Comparison of ENCODE assay signal across 30 cellular contexts in the genomic region with DNA sequence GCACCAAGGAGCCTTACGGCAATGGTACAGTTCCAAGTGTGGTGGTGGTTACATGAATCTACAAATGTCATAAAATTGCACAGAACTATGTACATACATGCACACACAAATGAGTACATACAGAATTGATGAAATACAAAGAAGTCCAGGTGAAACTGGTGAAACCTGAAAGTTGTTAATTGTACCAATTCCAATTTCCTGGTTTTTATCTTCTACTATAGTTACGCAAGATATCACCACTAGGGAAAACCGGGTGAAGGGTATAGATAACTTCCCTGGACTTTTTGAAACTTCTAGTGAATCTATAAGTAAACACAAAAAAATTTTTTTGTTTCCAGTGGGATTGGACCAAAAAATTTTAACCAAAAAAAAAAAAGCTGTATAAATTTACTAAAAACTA. TPM values are rescaled to one million over a fixed set of nuclear protein-coding genes. Genes with fewer than 3 reads are reported as not detected.
DNase-seq lines count a peak whose midpoint lies in the region; ATAC-seq, FAIRE-seq and TF ChIP-seq lines count a peak whose summit lies in the region.
"Had no signal": no experiment of that assay in that cellular context is flagged by ENCODE, and none has a peak within 500 bp of the region (broad histone marks: within the 10 kb centered on the region; RNA-seq: fewer than 3 reads in every experiment).

No MANE protein-coding gene starts in this region.

- POLR2A ChIA-PET in A549 (lab: Yijun Ruan, JAX): no interaction called here
- POLR2A ChIA-PET in PC-3 (lab: Charles Lee; ENCODE audit: unreplicated experiment): no interaction called here
- POLR2A ChIA-PET in H1 (lab: Charles Lee; ENCODE audit: partially characterized antibody): no interaction called here

- H3K36me3 Mint-ChIP-seq in mesothelial cell of epicardium: no peaks in the 10 kb centered on the region
- H3K36me3 Mint-ChIP-seq: activated naive CD8-positive, alpha-beta T cell had no signal

- H3K27me3 ChIP-seq in PC-3 (ENCODE audit: low read length) (no peaks in the 10 kb centered on the region), H1 (replicated peaks in 1 of 4; ENCODE audit: control insufficient read depth in 3 of 4, extremely low read depth in 1 of 4, insufficient read depth in 3 of 4, low read length in 3 of 4) (no peaks in the 10 kb centered on the region)
- H3K27me3 ChIP-seq: ascending aorta, gastrocnemius medialis, MG63, ovary, testis had no signal

- H2BK12ac ChIP-seq in H1 (ENCODE audit: low read depth, low read length): no peak overlapping the region

- H3K23me2 ChIP-seq in H1 (ENCODE audit: low read depth, low read length): no peaks in the 10 kb centered on the region

- peaks cover 5% of the 10 kb centered on the region for H3F3A ChIP-seq in PC-3 (ENCODE audit: low read length, unreplicated experiment)

- 74% methylated on average over 3 of the region's 3 CpGs for WGBS in A549 (ENCODE audit: missing lambda C conversion rate)
- 93% methylated on average over 3 of the region's 3 CpGs; no CpG with 5 or more reads in 1 of the 2 experiments for WGBS in H1 (ENCODE audit: extremely low coverage in 1 of 2, insufficient coverage in 1 of 2, insufficient read length in 1 of 2, insufficient replicate concordance in 2 of 2, low coverage in 1 of 2, low lambda C conversion rate in 2 of 2, missing lambda C conversion rate in 1 of 2), 2 experiments

- no peak overlapping the region for H3K14ac ChIP-seq in H1 (ENCODE audit: insufficient read length)

- H4K5ac ChIP-seq in H1 (ENCODE audit: insufficient read length, low read depth, low read length): no peak overlapping the region

- H3K79me1 ChIP-seq in H1 (ENCODE audit: low read depth, low read length): no peaks in the 10 kb centered on the region

- TF ChIP-seq CTCF in A549 (IDR thresholded peaks at IDR 0.05) (no peak), PC-3 (conservative IDR thresholded peaks at IDR 0.05; ENCODE audit: low read depth, low read length) (no peak), H1 (IDR thresholded peaks at IDR 0.05; ENCODE audit: control extremely low read depth in 1 of 3, insufficient read depth in 1 of 3, low read depth in 1 of 3, low read length in 3 of 3) (no peak), mesothelial cell of epicardium (IDR thresholded peaks at IDR 0.05; ENCODE audit: unreplicated experiment) (peak; percentile 29)

- H3K4me1 ChIP-seq in A549 (peaks cover 38% of the 10 kb centered on the region), PC-3 (ENCODE audit: insufficient read depth, low read length) (peaks cover 25% of the 10 kb centered on the region), H1 (replicated peaks in 1 of 4; ENCODE audit: control insufficient read depth in 3 of 4, insufficient read depth in 4 of 4, low read length in 3 of 4) (no peaks in the 10 kb centered on the region)
- H3K4me1 ChIP-seq: ascending aorta had no signal

- H2BK20ac ChIP-seq in H1 (ENCODE audit: low read length): no peak overlapping the region

- no peak overlapping the region for H3K4me3 Mint-ChIP-seq in mesothelial cell of epicardium
- H3K4me3 Mint-ChIP-seq: activated naive CD8-positive, alpha-beta T cell; nephron progenitor cell; T-helper 2 cell treated with Interferon-gamma antibody and Interleukin-4, amounts not matched to agents 5 μg/mL and 100 μg/mL, for 36 hours had no signal

- H4K8ac ChIP-seq in H1 (ENCODE audit: extremely low read depth, insufficient read depth, low read length): no peak overlapping the region

- no peak for TF ChIP-seq POLR2A in A549 (IDR thresholded peaks at IDR 0.05; ENCODE audit: low read length)
- no peak for TF ChIP-seq POLR2A in H1 (IDR thresholded peaks at IDR 0.05; ENCODE audit: control extremely low read depth in 1 of 2, low read depth in 2 of 2, low read length in 2 of 2)

- TF ChIP-seq RAD21 in A549 (conservative IDR thresholded peaks at IDR 0.05 in 1 of 2, IDR thresholded peaks at IDR 0.05 in 1 of 2): no peak
- no peak for TF ChIP-seq RAD21 in H1 (IDR thresholded peaks at IDR 0.05 in 1 of 2, conservative IDR thresholded peaks at IDR 0.05 in 1 of 2; ENCODE audit: low read depth in 2 of 2, low read length in 2 of 2)

- peak overlapping the region; percentile 94 to 98 for H3K27ac ChIP-seq in A549
- no peak overlapping the region for H3K27ac ChIP-seq in PC-3 (ENCODE audit: low read length)
- H3K27ac ChIP-seq in H1 (ENCODE audit: low read depth, low read length): no peak overlapping the region
- H3K27ac ChIP-seq: ascending aorta, gastrocnemius medialis, ovary, testis had no signal

- H2BK5ac ChIP-seq in H1 (ENCODE audit: low read depth, low read length): no peak overlapping the region

- ATAC-seq in A549 (no peak), PC-3 (no peak), GM19023 (IDR thresholded peaks at IDR 0.05; ENCODE audit: unreplicated experiment) (no peak), GM18511 (IDR thresholded peaks at IDR 0.05; ENCODE audit: unreplicated experiment) (no peak)
- ATAC-seq: gastrocnemius medialis had no signal

- no peaks in the 10 kb centered on the region for H3K9me3 Mint-ChIP-seq in mesothelial cell of epicardium
- H3K9me3 Mint-ChIP-seq: nephron progenitor cell; T-helper 2 cell treated with Interferon-gamma antibody and Interleukin-4, amounts not matched to agents 5 μg/mL and 100 μg/mL, for 36 hours had no signal

- H3K23ac ChIP-seq in H1 (ENCODE audit: insufficient read length): no peak overlapping the region

- no peaks in the 10 kb centered on the region for H3K36me3 ChIP-seq in PC-3 (ENCODE audit: low read depth, low read length)
- no peaks in the 10 kb centered on the region for H3K36me3 ChIP-seq in H1 (ENCODE audit: control insufficient read depth in 2 of 4, insufficient read depth in 4 of 4, low read length in 3 of 4)
- H3K36me3 ChIP-seq: ascending aorta, gastrocnemius medialis, MG63, ovary had no signal

- H3K18ac ChIP-seq in H1 (ENCODE audit: extremely low read depth, low read length): no peak overlapping the region

- FAIRE-seq in A549 (lab: Jason Lieb, UNC): no peak
- no peak for FAIRE-seq in H1 (lab: Jason Lieb, UNC)
- FAIRE-seq: endometrium, urothelium cell line had no signal

- peaks cover 16% of the 10 kb centered on the region for H3K4me1 Mint-ChIP-seq in mesothelial cell of epicardium

- peak overlapping the region; percentile 46; the same call in 2 of the 3 replicates for H3K4me2 ChIP-seq in A549
- no peak overlapping the region for H3K4me2 ChIP-seq in PC-3 (ENCODE audit: low read length)
- H3K4me2 ChIP-seq in H1 (ENCODE audit: insufficient read depth in 1 of 2, low read depth in 2 of 2, low read length in 2 of 2): no peak overlapping the region

- no peaks in the 10 kb centered on the region for H3K27me3 Mint-ChIP-seq in mesothelial cell of epicardium (ENCODE audit: low read depth)
- H3K27me3 Mint-ChIP-seq: activated naive CD8-positive, alpha-beta T cell had no signal

- no peaks in the 10 kb centered on the region for H4K20me1 ChIP-seq in PC-3 (ENCODE audit: low read length)
- H4K20me1 ChIP-seq in H1 (replicated peaks in 1 of 2; ENCODE audit: control insufficient read depth in 1 of 2, insufficient read depth in 2 of 2, low read length in 2 of 2): no peaks in the 10 kb centered on the region

- H4K91ac ChIP-seq in H1 (replicated peaks; ENCODE audit: insufficient read length, low read length): no peak overlapping the region

- DNase-seq in A549 (ENCODE audit: low read depth in 1 of 2, low spot score in 1 of 2) (no peak), PC-3 (peak; percentile 30), H1 (ENCODE audit: low read depth in 1 of 2, low spot score in 2 of 2) (no peak), mesothelial cell of epicardium (ENCODE audit: low spot score in 2 of 2, unreplicated experiment in 2 of 2) (no peak)
- DNase-seq in stimulated activated CD4-positive, alpha-beta T cell treated with anti-CD3 and anti-CD28 coated beads, Interleukin-1b, Interleukin-23, amount 100 ng/mL, for 48 hours: no peak
- no peak for DNase-seq in activated CD4-positive, alpha-beta T cell treated with anti-CD3 and anti-CD28 coated beads for 4 hours
- DNase-seq: 8988T; activated effector memory CD4-positive, alpha-beta T cell treated with Interleukin-2 at 50 U/mL for 16 hours; central memory CD4-positive, alpha-beta T cell; dermis blood vessel endothelial cell; DND-41; gastrocnemius medialis; GF-D8; GOT3; KBM-7; NCI-H1105; NCI-H187 treated with DMSO at 0.1 percent for 48 hours; NCI-H2171; nephron progenitor cell; ovary; stimulated activated naive CD4-positive, alpha-beta T cell treated with Interleukin-2 at 50 U/mL for 16 hours; testis had no signal

- H2AK5ac ChIP-seq in H1 (ENCODE audit: low read depth, low read length): no peak overlapping the region

- CTCF ChIA-PET in A549 (lab: Yijun Ruan, JAX): interaction anchor here (1.5 to 1.8 kb wide), 2 partner anchors 29 to 300 kb away, joined by 4 to 5 read pairs; no protein-coding TSS in a partner anchor
- CTCF ChIA-PET in PC-3 (lab: Charles Lee): no interaction called here
- CTCF ChIA-PET in H1 (lab: Charles Lee; ENCODE audit: partially characterized antibody): interaction anchor here (0.6 to 2.0 kb wide), 3 partner anchors 15 to 279 kb away, joined by 3 to 5 read pairs (median 3); no protein-coding TSS in a partner anchor

- H3K9me3 ChIP-seq in A549 (no peaks in the 10 kb centered on the region), PC-3 (ENCODE audit: low read length) (no peaks in the 10 kb centered on the region), H1 (ENCODE audit: insufficient read depth in 2 of 2, low read depth in 1 of 2, low read length in 1 of 2) (no peaks in the 10 kb centered on the region)
- H3K9me3 ChIP-seq: ascending aorta, gastrocnemius medialis, MG63, ovary, testis had no signal

- no peaks in the 10 kb centered on the region for H3K79me2 ChIP-seq in PC-3 (ENCODE audit: low read length)
- no peaks in the 10 kb centered on the region for H3K79me2 ChIP-seq in H1 (ENCODE audit: control insufficient read depth in 1 of 2, insufficient read depth in 2 of 2, low read length in 2 of 2)

- H3K9ac ChIP-seq in PC-3 (ENCODE audit: low read length) (no peak overlapping the region), H1 (replicated peaks in 1 of 4; ENCODE audit: extremely low read depth in 1 of 4, low read depth in 3 of 4, low read length in 3 of 4) (no peak overlapping the region)

- H3K9me2 ChIP-seq in PC-3 (replicated peaks; ENCODE audit: low read length): no peaks in the 10 kb centered on the region

- no peak overlapping the region for H3K4ac ChIP-seq in H1 (replicated peaks; ENCODE audit: insufficient read length, low read depth, low read length)

- no TSS peak for BruUV-seq in PC-3 (replicated peaks; lab: Mats Ljungman, UMichigan)

- H2AFZ ChIP-seq in PC-3 (ENCODE audit: low read length) (no peak overlapping the region), H1 (ENCODE audit: low read length) (no peak overlapping the region)

- no peak for TF ChIP-seq EP300 in A549 (IDR thresholded peaks at IDR 0.05)
- TF ChIP-seq EP300 in H1 (IDR thresholded peaks at IDR 0.05; ENCODE audit: borderline replicate concordance in 1 of 2, low read depth in 2 of 2, low read length in 2 of 2): no peak

- peak overlapping the region; percentile 6 for H3K27ac Mint-ChIP-seq in mesothelial cell of epicardium
- H3K27ac Mint-ChIP-seq: activated naive CD8-positive, alpha-beta T cell; nephron progenitor cell; T-helper 2 cell treated with Interferon-gamma antibody and Interleukin-4, amounts not matched to agents 5 μg/mL and 100 μg/mL, for 36 hours had no signal

- H2BK120ac ChIP-seq in H1 (replicated peaks; ENCODE audit: low read depth, low read length): no peak overlapping the region

- no peak overlapping the region for H3K56ac ChIP-seq in H1 (replicated peaks; ENCODE audit: insufficient read length, low read depth, low read length)

- intact Hi-C loops in PC-3 (cut with micrococcal nuclease): loop anchor here (10.0 kb wide), 1 partner anchor 326 kb away; no protein-coding TSS in a partner anchor

- no peak overlapping the region for H2BK15ac ChIP-seq in H1 (ENCODE audit: low read length)

- H3K4me3 ChIP-seq in A549 (no peak overlapping the region), PC-3 (ENCODE audit: low read length) (no peak overlapping the region), H1 (ENCODE audit: extremely low read depth in 1 of 4, insufficient read depth in 2 of 4, low read depth in 3 of 4, low read length in 4 of 4) (no peak overlapping the region)
- H3K4me3 ChIP-seq: ascending aorta, gastrocnemius medialis, MG63, ovary, testis had no signal

RNA-seq across cellular contexts. Expression of a gene that starts 18.9 kb away (rescaled TPM):
- 2.7 and 3.1 TPM in 2 replicates for polyA plus RNA-seq in A549 (2011; rRNA removed)
- 1.5 and 1.6 TPM in 2 replicates for polyA plus RNA-seq in A549 (2012; cell fraction: cytosol; rRNA removed)
- 0.82 and 1.1 TPM in 2 replicates for polyA plus RNA-seq in A549 (2012; cell fraction: nucleus; rRNA removed)
- polyA plus RNA-seq in A549 (2017; fragmentation: RNase III; extraction: RNeasy Plus Mini Kit Qiagen cat#74134 plus additional on column Dnase treatment): 1.7 to 2.3 TPM (median 1.7 TPM) in 3 replicates
- polyA minus RNA-seq in A549 (2011; rRNA and poly(A)+ RNA removed): 2.0 and 2.1 TPM in 2 replicates
- total RNA-seq in PC-3 (2014; rRNA removed): 1.2 and 2.4 TPM in 2 replicates
- total RNA-seq in H1 (2021; fragmentation: NEBNext Ultra II Directional; extraction: Animal tissue kit (Norgen Biotek cat#: 25700)): 0.71 and 0.93 TPM in 2 replicates
- 0.51 and 0.52 TPM in 2 replicates for polyA plus RNA-seq in H1 (2011; rRNA removed)
- 0.83 TPM for polyA plus RNA-seq in H1 (2011; cell fraction: cytosol; rRNA removed)
- polyA plus RNA-seq in H1 (2011; cell fraction: nucleus; rRNA removed): 0.76 TPM
- 0.50 to 0.85 TPM (median 0.63 TPM) in 4 replicates for polyA plus RNA-seq in H1 (2012, experiment 1 of 2)
- polyA plus RNA-seq in H1 (2012, experiment 2 of 2): 0.30 TPM
- 0.43 TPM for polyA plus RNA-seq in H1 (2013, experiment 1 of 2)
- polyA plus RNA-seq in H1 (2013, experiment 2 of 2): 0.46 TPM
- polyA minus RNA-seq in H1 (2011; rRNA and poly(A)+ RNA removed): 0.68 and 1.1 TPM in 2 replicates
- 1.2 TPM for polyA minus RNA-seq in H1 (2011; cell fraction: cytosol; rRNA and poly(A)+ RNA removed)
- polyA minus RNA-seq in H1 (2011; cell fraction: nucleus; rRNA and poly(A)+ RNA removed): 2.4 TPM
- 3.8 to 5.1 TPM (median 5.0 TPM) in 3 replicates for total RNA-seq in mesothelial cell of epicardium

RNA-seq across cellular contexts. Expression of a gene that starts 18.9 kb away (rescaled TPM):
- polyA plus RNA-seq in A549 (2011; rRNA removed): 25.4 and 32.5 TPM in 2 replicates
- 14.6 and 17.7 TPM in 2 replicates for polyA plus RNA-seq in A549 (2012; cell fraction: cytosol; rRNA removed)
- polyA plus RNA-seq in A549 (2012; cell fraction: nucleus; rRNA removed): 20.2 and 22.5 TPM in 2 replicates
- polyA plus RNA-seq in A549 (2017; fragmentation: RNase III; extraction: RNeasy Plus Mini Kit Qiagen cat#74134 plus additional on column Dnase treatment): 31.4 to 32.5 TPM (median 32.4 TPM) in 3 replicates
- 23.1 and 26.2 TPM in 2 replicates for polyA minus RNA-seq in A549 (2011; rRNA and poly(A)+ RNA removed)
- total RNA-seq in PC-3 (2014; rRNA removed): 44.2 and 53.0 TPM in 2 replicates
- total RNA-seq in H1 (2021; fragmentation: NEBNext Ultra II Directional; extraction: Animal tissue kit (Norgen Biotek cat#: 25700)): 96.7 and 97.3 TPM in 2 replicates
- 25.8 and 27.0 TPM in 2 replicates for polyA plus RNA-seq in H1 (2011; rRNA removed)
- polyA plus RNA-seq in H1 (2011; cell fraction: cytosol; rRNA removed): 26.8 TPM
- 33.9 TPM for polyA plus RNA-seq in H1 (2011; cell fraction: nucleus; rRNA removed)
- polyA plus RNA-seq in H1 (2012, experiment 1 of 2): 43.2 to 52.8 TPM (median 48.2 TPM) in 4 replicates
- polyA plus RNA-seq in H1 (2012, experiment 2 of 2): 12.0 TPM
- polyA plus RNA-seq in H1 (2013, experiment 1 of 2): 49.1 TPM
- polyA plus RNA-seq in H1 (2013, experiment 2 of 2): 49.5 TPM
- 42.4 and 47.6 TPM in 2 replicates for polyA minus RNA-seq in H1 (2011; rRNA and poly(A)+ RNA removed)
- polyA minus RNA-seq in H1 (2011; cell fraction: cytosol; rRNA and poly(A)+ RNA removed): 38.3 TPM
- 28.8 TPM for polyA minus RNA-seq in H1 (2011; cell fraction: nucleus; rRNA and poly(A)+ RNA removed)
- total RNA-seq in mesothelial cell of epicardium: 34.6 to 35.3 TPM (median 35.2 TPM) in 3 replicates

Comparison
In these comparisons a context has a peak if more than half of its experiments do, and no peak if none do; other contexts are left out.
1. H3K27ac ChIP-seq: peak in A549 (2 of 2); none in PC-3 (single experiment) and H1 (single experiment).